In genomic region chr10:102452672-102453340, GRCh38 we compare ENCODE assay signal across 8 cellular contexts. TPM values are rescaled to one million over a fixed set of nuclear protein-coding genes. Genes with fewer than 3 reads are reported as not detected.
DNase-seq lines count a peak whose midpoint lies in the region; ATAC-seq and TF ChIP-seq lines count a peak whose summit lies in the region.
"Had no signal": no experiment of that assay in that cellular context is flagged by ENCODE, and none has a peak within 500 bp of the region (broad histone marks: within the 10 kb centered on the region; RNA-seq: fewer than 3 reads in every experiment).

No MANE protein-coding gene starts in this region.

- H4K8ac ChIP-seq in IMR-90 (ENCODE audit: low read depth in 2 of 2, low read length in 2 of 2) (no peak overlapping the region), neuronal stem cell (ENCODE audit: low read depth, low read length) (no peak overlapping the region)

- H3K27ac ChIP-seq in IMR-90 (ENCODE audit: insufficient read depth, low read length), result no peak overlapping the region
- H3K27ac ChIP-seq in neuronal stem cell (replicated peaks; ENCODE audit: low read length), result no peak overlapping the region
- H3K27ac ChIP-seq: SK-N-MC had no signal

- H2BK12ac ChIP-seq in neuronal stem cell (ENCODE audit: low read length), result no peak overlapping the region

- 0 out of 2 replicates have a peak overlapping the region, but pooled peaks have one; percentile 5 for H3K14ac ChIP-seq in IMR-90 (replicated peaks; ENCODE audit: low read depth, low read length)
- H3K14ac ChIP-seq in neuronal stem cell (ENCODE audit: low read length), result no peak overlapping the region

- H3K4me1 Mint-ChIP-seq in activated CD4-positive, alpha-beta T cell treated with anti-CD3 and anti-CD28 coated beads, Interleukin-2, amount 10 ng/mL, durations not matched to agents 7 days and 5 days, result peaks cover 44% of the 10 kb centered on the region
- H3K4me1 Mint-ChIP-seq in osteocyte (ENCODE audit: unreplicated experiment), result peaks cover 10% of the 10 kb centered on the region

- H4K91ac ChIP-seq in IMR-90 (ENCODE audit: insufficient read depth, low read depth, low read length) (peak overlapping the region; percentile 24), neuronal stem cell (ENCODE audit: low read depth, low read length, poor library complexity) (no peak overlapping the region)

- H3K4me2 ChIP-seq in IMR-90 (ENCODE audit: low read depth, low read length) (peak overlapping the region; percentile 12; the same call in 1 of the 2 replicates), neuronal stem cell (ENCODE audit: insufficient read depth, low read length, poor library complexity, severe bottlenecking) (no peak overlapping the region)

- peak overlapping the region; percentile 36; the same call in 1 of the 2 replicates for H2BK20ac ChIP-seq in IMR-90 (ENCODE audit: low read depth, low read length)

- in situ Hi-C loops in IMR-90 (cut with MboI; ENCODE audit: low sequenced_read_pairs), result no loop called here

- no peaks in the 10 kb centered on the region for H3K9me3 Mint-ChIP-seq in activated CD4-positive, alpha-beta T cell treated with anti-CD3 and anti-CD28 coated beads, Interleukin-2, amount 10 ng/mL, durations not matched to agents 7 days and 5 days
- H3K9me3 Mint-ChIP-seq in osteocyte (ENCODE audit: unreplicated experiment), result no peaks in the 10 kb centered on the region

- H3K4ac ChIP-seq in IMR-90 (ENCODE audit: low read depth, low read length) (peak overlapping the region; percentile 28), neuronal stem cell (ENCODE audit: low read length) (no peak overlapping the region)

- DNase-seq in IMR-90 (peak; percentile 85), epithelial cell of esophagus (ENCODE audit: low read depth) (peak; percentile 68), osteocyte (ENCODE audit: extremely low spot score, unreplicated experiment) (no peak), neuronal stem cell (ENCODE audit: low spot score) (no peak), DMS79 (lab: John Stamatoyannopoulos, UW) (no peak)
- DNase-seq in activated CD4-positive, alpha-beta T cell treated with anti-CD3 and anti-CD28 coated beads, Interleukin-2, amount 10 ng/mL, durations not matched to agents 7 days and 5 days, result peak; percentile 56

- H3K36me3 ChIP-seq in IMR-90 (ENCODE audit: control insufficient read depth, insufficient read depth, low read length), result no peaks in the 10 kb centered on the region
- H3K36me3 ChIP-seq in neuronal stem cell (replicated peaks in 1 of 2; ENCODE audit: control insufficient read depth in 2 of 2, insufficient read depth in 2 of 2, low read length in 2 of 2), result peaks cover 0 to 4% of the 10 kb centered on the region in 2 donors

- peak overlapping the region; percentile 30; the same call in 1 of the 2 replicates for H4K5ac ChIP-seq in IMR-90 (ENCODE audit: low read depth, low read length)

- H3K4me3 ChIP-seq in IMR-90 (ENCODE audit: insufficient read depth, low read depth, low read length), result no peak overlapping the region
- H3K4me3 ChIP-seq in epithelial cell of esophagus (ENCODE audit: low read length), result no peak overlapping the region
- H3K4me3 ChIP-seq in neuronal stem cell (ENCODE audit: low read length in 2 of 2), result no peak overlapping the region
- H3K4me3 ChIP-seq: SK-N-MC had no signal

- peak; percentile 7; the same call in 1 of the 2 replicates for ATAC-seq in IMR-90 (ENCODE audit: low read depth)
- ATAC-seq in GM18858 (IDR thresholded peaks at IDR 0.05; ENCODE audit: unreplicated experiment), result no peak

- TF ChIP-seq CTCF in IMR-90 (conservative IDR thresholded peaks at IDR 0.05; ENCODE audit: low read depth, low read length) (no peak), epithelial cell of esophagus (IDR thresholded peaks at IDR 0.05; ENCODE audit: insufficient read depth, low read depth, low read length, missing control alignments) (no peak), osteocyte (IDR thresholded peaks at IDR 0.05) (no peak)

- H2BK15ac ChIP-seq in IMR-90 (ENCODE audit: low read depth, low read length), result peak overlapping the region; percentile 66; the same call in 1 of the 3 replicates
- no peak overlapping the region for H2BK15ac ChIP-seq in neuronal stem cell (ENCODE audit: low read length)

- peaks cover 4% of the 10 kb centered on the region in 2 experiments; a peak in 2 of 4 replicates for H3K79me1 ChIP-seq in IMR-90 (ENCODE audit: low read depth in 1 of 2, low read length in 2 of 2)
- H3K79me1 ChIP-seq in neuronal stem cell (ENCODE audit: low read depth, low read length), result no peaks in the 10 kb centered on the region

- no peaks in the 10 kb centered on the region; the same call in 1 of the 2 replicates for H4K20me1 ChIP-seq in IMR-90 (ENCODE audit: insufficient read depth, low read length)

- H2BK5ac ChIP-seq in IMR-90 (ENCODE audit: low read depth, low read length, poor library complexity, severe bottlenecking) (peak overlapping the region; percentile 66), neuronal stem cell (ENCODE audit: low read length) (no peak overlapping the region)

- H3K27me3 Mint-ChIP-seq in activated CD4-positive, alpha-beta T cell treated with anti-CD3 and anti-CD28 coated beads, Interleukin-2, amount 10 ng/mL, durations not matched to agents 7 days and 5 days, result no peaks in the 10 kb centered on the region
- H3K27me3 Mint-ChIP-seq in osteocyte (ENCODE audit: unreplicated experiment), result peaks cover 3% of the 10 kb centered on the region

- H2AFZ ChIP-seq in IMR-90 (replicated peaks; ENCODE audit: low read length, poor library complexity), result peak overlapping the region; percentile 82
- no peak overlapping the region for H2AFZ ChIP-seq in neuronal stem cell (ENCODE audit: low read length)

- no peak for TF ChIP-seq POLR2A in IMR-90 (IDR thresholded peaks at IDR 0.05; ENCODE audit: low read depth, low read length)

- no peak overlapping the region for H3K9ac ChIP-seq in IMR-90 (ENCODE audit: low read depth, low read length)
- H3K9ac ChIP-seq in neuronal stem cell (ENCODE audit: low read depth, low read length, poor library complexity), result no peak overlapping the region

- peaks cover 15% of the 10 kb centered on the region for H3K36me3 Mint-ChIP-seq in activated CD4-positive, alpha-beta T cell treated with anti-CD3 and anti-CD28 coated beads, Interleukin-2, amount 10 ng/mL, durations not matched to agents 7 days and 5 days (ENCODE audit: low read depth)
- no peaks in the 10 kb centered on the region for H3K36me3 Mint-ChIP-seq in osteocyte (ENCODE audit: unreplicated experiment)

- CTCF ChIA-PET in IMR-90 (lab: Yijun Ruan, JAX), result no interaction called here
- CTCF ChIA-PET in activated CD4-positive, alpha-beta T cell treated with anti-CD3 and anti-CD28 coated beads, Interleukin-2, amount 10 ng/mL, durations not matched to agents 7 days and 5 days (lab: Charles Lee), result interaction anchor here (0.6 to 4.8 kb wide), 16 partner anchors 9 to 1093 kb away, joined by 3 to 37 read pairs (median 4); partner anchors contain the start of genes ACTR1A, CUEDC2 and TRIM8

- H3K27me3 ChIP-seq in IMR-90 (ENCODE audit: control insufficient read depth, insufficient read depth, low read length), result no peaks in the 10 kb centered on the region
- H3K27me3 ChIP-seq in neuronal stem cell (ENCODE audit: control insufficient read depth in 3 of 3, insufficient read depth in 3 of 3, low read depth in 1 of 3, low read length in 3 of 3), result peaks cover 0 to 7% (median 2%) of the 10 kb centered on the region in 3 experiments

- H3K9me3 ChIP-seq in IMR-90 (ENCODE audit: control insufficient read depth, insufficient read depth, low read length) (no peaks in the 10 kb centered on the region), neuronal stem cell (replicated peaks in 1 of 2; ENCODE audit: control insufficient read depth in 2 of 2, insufficient read depth in 1 of 2, low read depth in 1 of 2, low read length in 2 of 2) (no peaks in the 10 kb centered on the region)

- peak overlapping the region; percentile 79 for H3K27ac Mint-ChIP-seq in activated CD4-positive, alpha-beta T cell treated with anti-CD3 and anti-CD28 coated beads, Interleukin-2, amount 10 ng/mL, durations not matched to agents 7 days and 5 days
- no peak overlapping the region for H3K27ac Mint-ChIP-seq in osteocyte (ENCODE audit: unreplicated experiment)

- no TSS peak for BruUV-seq in IMR-90 (replicated peaks; lab: Mats Ljungman, UMichigan)

- WGBS in IMR-90 (ENCODE audit: extremely low coverage in 2 of 2, insufficient read length in 1 of 2), 2 experiments, result no CpG with 5 or more reads among the region's 3 CpGs
- WGBS in neuronal stem cell (ENCODE audit: extremely low coverage in 2 of 2, insufficient read length in 2 of 2, insufficient replicate concordance in 1 of 2), 2 donors, result no CpG with 5 or more reads among the region's 3 CpGs

- H3K4me3 Mint-ChIP-seq in activated CD4-positive, alpha-beta T cell treated with anti-CD3 and anti-CD28 coated beads, Interleukin-2, amount 10 ng/mL, durations not matched to agents 7 days and 5 days, result peak overlapping the region; percentile 39
- peak overlapping the region; percentile 0 for H3K4me3 Mint-ChIP-seq in osteocyte (ENCODE audit: unreplicated experiment)

- H3K18ac ChIP-seq in IMR-90 (ENCODE audit: low read depth, low read length) (peak overlapping the region; percentile 40; the same call in 1 of the 2 replicates), neuronal stem cell (ENCODE audit: low read length) (no peak overlapping the region)

- dilution Hi-C loops in IMR-90 (cut with HindIII; ENCODE audit: low sequenced_read_pairs, unreplicated experiment), result no loop called here

- H2BK120ac ChIP-seq in IMR-90 (ENCODE audit: low read depth, low read length), result peak overlapping the region; percentile 37; the same call in 1 of the 2 replicates
- H2BK120ac ChIP-seq in neuronal stem cell (ENCODE audit: low read depth, low read length), result no peak overlapping the region

- H2AK5ac ChIP-seq in IMR-90 (ENCODE audit: low read depth, low read length), result peak overlapping the region; percentile 69
- H2AK5ac ChIP-seq in neuronal stem cell (ENCODE audit: low read depth, low read length), result no peak overlapping the region

- H2AK9ac ChIP-seq in IMR-90 (replicated peaks; ENCODE audit: low read depth, low read length, poor library complexity), result peak overlapping the region; percentile 74

- peaks cover 19% of the 10 kb centered on the region for H3K9me1 ChIP-seq in IMR-90 (ENCODE audit: insufficient read depth, low read length)

- POLR2A ChIA-PET in IMR-90 (lab: Charles Lee; ENCODE audit: unreplicated experiment), result interaction anchor here (0.6 kb wide), 2 partner anchors 18 to 220 kb away, joined by 5 to 7 read pairs; no protein-coding TSS in a partner anchor
- POLR2A ChIA-PET in activated CD4-positive, alpha-beta T cell treated with anti-CD3 and anti-CD28 coated beads, Interleukin-2, amount 10 ng/mL, durations not matched to agents 7 days and 5 days (lab: Charles Lee), result no interaction called here

- intact Hi-C loops in IMR-90 (cut with micrococcal nuclease), result no loop called here

- H3K23ac ChIP-seq in IMR-90 (ENCODE audit: low read depth, low read length), result peak overlapping the region; percentile 18; the same call in 1 of the 2 replicates
- H3K23ac ChIP-seq in neuronal stem cell (ENCODE audit: low read depth, low read length, poor library complexity), result no peak overlapping the region

- no peak overlapping the region for H3K56ac ChIP-seq in IMR-90 (ENCODE audit: extremely low read depth, insufficient read depth, low read length)

- no peak for TF ChIP-seq RAD21 in IMR-90 (IDR thresholded peaks at IDR 0.05; ENCODE audit: low read length)

- H3K4me1 ChIP-seq in IMR-90 (ENCODE audit: control insufficient read depth, insufficient read depth, low read length) (peaks cover 13% of the 10 kb centered on the region), neuronal stem cell (ENCODE audit: control insufficient read depth in 2 of 2, insufficient read depth in 1 of 2, low read depth in 1 of 2, low read length in 2 of 2) (peaks cover 7 to 20% of the 10 kb centered on the region in 2 donors)

RNA-seq across cellular contexts. Expression of gene C10orf95, which starts 1.5 kb away (rescaled TPM):
- total RNA-seq in IMR-90 (2012; rRNA removed) (not detected in 2 replicates), osteocyte (not detected in 2 replicates)
- not detected in 2 replicates for polyA plus RNA-seq in IMR-90 (2012; rRNA removed)
- polyA plus RNA-seq in IMR-90 (2012; cell fraction: cytosol; rRNA removed), result 0.04 TPM in 1 of 2 replicates, not detected in the other
- not detected in 2 replicates for polyA plus RNA-seq in IMR-90 (2012; cell fraction: nucleus; rRNA removed; ENCODE audit: low replicate concordance)
- under 1 TPM in 1 of 2 experiments, not detected in 1; 0.17 TPM for total RNA-seq in activated CD4-positive, alpha-beta T cell treated with anti-CD3 and anti-CD28 coated beads, Interleukin-2, amount 10 ng/mL, durations not matched to agents 7 days and 5 days
- 0.10 TPM for polyA plus RNA-seq in neuronal stem cell (2013, experiment 1 of 2)
- 0.18 TPM for polyA plus RNA-seq in neuronal stem cell (2013, experiment 2 of 2)

RNA-seq across cellular contexts. Expression of gene CUEDC2, which starts 20.4 kb away (rescaled TPM):
- total RNA-seq in IMR-90 (2012; rRNA removed) (43.6 and 55.7 TPM in 2 replicates), osteocyte (81.3 and 82.1 TPM in 2 replicates)
- 84.9 and 87.6 TPM in 2 replicates for polyA plus RNA-seq in IMR-90 (2012; rRNA removed)
- 81.3 and 97.7 TPM in 2 replicates for polyA plus RNA-seq in IMR-90 (2012; cell fraction: cytosol; rRNA removed)
- 105 and 123 TPM in 2 replicates for polyA plus RNA-seq in IMR-90 (2012; cell fraction: nucleus; rRNA removed; ENCODE audit: low replicate concordance)
- total RNA-seq in activated CD4-positive, alpha-beta T cell treated with anti-CD3 and anti-CD28 coated beads, Interleukin-2, amount 10 ng/mL, durations not matched to agents 7 days and 5 days, result 10 to 100 TPM; 63.6 to 68.9 TPM
- polyA plus RNA-seq in neuronal stem cell (2013, experiment 1 of 2), result 114 TPM
- polyA plus RNA-seq in neuronal stem cell (2013, experiment 2 of 2), result 113 TPM

RNA-seq across cellular contexts. Expression of gene FBXL15, which starts 32.2 kb away (rescaled TPM):
- total RNA-seq in IMR-90 (2012; rRNA removed) (2.5 and 3.0 TPM in 2 replicates), osteocyte (9.8 and 10.5 TPM in 2 replicates)
- polyA plus RNA-seq in IMR-90 (2012; rRNA removed), result 8.4 and 13.6 TPM in 2 replicates
- polyA plus RNA-seq in IMR-90 (2012; cell fraction: cytosol; rRNA removed), result 18.3 and 20.0 TPM in 2 replicates
- 23.1 and 53.1 TPM in 2 replicates for polyA plus RNA-seq in IMR-90 (2012; cell fraction: nucleus; rRNA removed; ENCODE audit: low replicate concordance)
- total RNA-seq in activated CD4-positive, alpha-beta T cell treated with anti-CD3 and anti-CD28 coated beads, Interleukin-2, amount 10 ng/mL, durations not matched to agents 7 days and 5 days, result 10 to 100 TPM in 1 of 2 experiments, 1 to 10 TPM in 1; 8.7 to 11.2 TPM
- polyA plus RNA-seq in neuronal stem cell (2013, experiment 1 of 2), result 4.7 TPM
- 4.8 TPM for polyA plus RNA-seq in neuronal stem cell (2013, experiment 2 of 2)

RNA-seq across cellular contexts. Expression of gene PSD, which starts 34.2 kb away (rescaled TPM):
- total RNA-seq in IMR-90 (2012; rRNA removed) (1.4 and 2.0 TPM in 2 replicates), osteocyte (0.99 and 1.8 TPM in 2 replicates)
- 4.4 and 5.8 TPM in 2 replicates for polyA plus RNA-seq in IMR-90 (2012; rRNA removed)
- polyA plus RNA-seq in IMR-90 (2012; cell fraction: cytosol; rRNA removed), result 2.1 and 6.4 TPM in 2 replicates
- polyA plus RNA-seq in IMR-90 (2012; cell fraction: nucleus; rRNA removed; ENCODE audit: low replicate concordance), result 6.6 and 10.9 TPM in 2 replicates
- 1 to 10 TPM; 1.4 to 1.6 TPM for total RNA-seq in activated CD4-positive, alpha-beta T cell treated with anti-CD3 and anti-CD28 coated beads, Interleukin-2, amount 10 ng/mL, durations not matched to agents 7 days and 5 days
- polyA plus RNA-seq in neuronal stem cell (2013, experiment 1 of 2), result 2.4 TPM
- 1.9 TPM for polyA plus RNA-seq in neuronal stem cell (2013, experiment 2 of 2)

RNA-seq across cellular contexts. Expression of gene ACTR1A, which starts 49.7 kb away (rescaled TPM):
- total RNA-seq in IMR-90 (2012; rRNA removed), result 126 and 157 TPM in 2 replicates
- polyA plus RNA-seq in IMR-90 (2012; rRNA removed), result 142 and 155 TPM in 2 replicates
- 97.3 and 131 TPM in 2 replicates for polyA plus RNA-seq in IMR-90 (2012; cell fraction: cytosol; rRNA removed)
- polyA plus RNA-seq in IMR-90 (2012; cell fraction: nucleus; rRNA removed; ENCODE audit: low replicate concordance), result 83.9 and 84.0 TPM in 2 replicates
- total RNA-seq in activated CD4-positive, alpha-beta T cell treated with anti-CD3 and anti-CD28 coated beads, Interleukin-2, amount 10 ng/mL, durations not matched to agents 7 days and 5 days, result 10 to 100 TPM; 76.1 to 84.5 TPM
- total RNA-seq in osteocyte, result 120 and 123 TPM in 2 replicates
- polyA plus RNA-seq in neuronal stem cell (2013, experiment 1 of 2), result 68.5 TPM
- 66.5 TPM for polyA plus RNA-seq in neuronal stem cell (2013, experiment 2 of 2)

Comparison
In these comparisons a context has a peak if more than half of its experiments do, and no peak if none do; other contexts are left out.
1. DNase-seq: peak in IMR-90 (single experiment), activated CD4-positive, alpha-beta T cell treated with anti-CD3 and anti-CD28 coated beads, Interleukin-2, amount 10 ng/mL, durations not matched to agents 7 days and 5 days (single experiment) and epithelial cell of esophagus (single experiment); none in osteocyte (single experiment), neuronal stem cell (single experiment) and DMS79 (single experiment).